8 cellular contexts compared by ENCODE assay signal in genomic region chr17:43994272-43995149, GRCh38. TPM values are rescaled to one million over a fixed set of nuclear protein-coding genes. Genes with fewer than 3 reads are reported as not detected.
DNase-seq lines count a peak whose midpoint lies in the region; ATAC-seq and TF ChIP-seq lines count a peak whose summit lies in the region.

No MANE protein-coding gene starts in this region.

- no peak for ATAC-seq in GM21423 (IDR thresholded peaks at IDR 0.05; ENCODE audit: unreplicated experiment)

- H3K36me3 Mint-ChIP-seq in type B pancreatic cell, result no peaks in the 10 kb centered on the region

- H3K4me3 ChIP-seq in BLaER1 (peak overlapping the region; percentile 44; the same call in 1 of the 2 replicates), H7 (ENCODE audit: insufficient read depth, low read depth, low read length) (peak overlapping the region; percentile 55)

- TF ChIP-seq CTCF in type B pancreatic cell (conservative IDR thresholded peaks at IDR 0.05), result peak; percentile 92

- H3K9me3 ChIP-seq in BLaER1, result no peaks in the 10 kb centered on the region

- H3K4me2 ChIP-seq in BLaER1, result peak overlapping the region; percentile 60

- peaks cover 23% of the 10 kb centered on the region for H3K27me3 ChIP-seq in BLaER1
- peaks cover 7% of the 10 kb centered on the region for H3K27me3 ChIP-seq in H7 (ENCODE audit: control insufficient read depth, insufficient read depth, low read length)

- H3K4me1 Mint-ChIP-seq in type B pancreatic cell (ENCODE audit: unreplicated experiment), result no peaks in the 10 kb centered on the region

- H3K9me3 Mint-ChIP-seq in type B pancreatic cell, result no peaks in the 10 kb centered on the region

- no peaks in the 10 kb centered on the region for H3K4me1 ChIP-seq in BLaER1

- H3K27ac ChIP-seq in BLaER1, result no peak overlapping the region

- peaks cover 25% of the 10 kb centered on the region for H3K27me3 Mint-ChIP-seq in type B pancreatic cell

- no peak overlapping the region for H3K27ac Mint-ChIP-seq in type B pancreatic cell

- peak overlapping the region; percentile 47 for H3K4me3 Mint-ChIP-seq in type B pancreatic cell

- H3K9ac ChIP-seq in BLaER1, result peak overlapping the region; percentile 25; the same call in 1 of the 2 replicates

- no peaks in the 10 kb centered on the region for H4K20me1 ChIP-seq in BLaER1

- no peaks in the 10 kb centered on the region for H3K36me3 ChIP-seq in BLaER1
- no peaks in the 10 kb centered on the region for H3K36me3 ChIP-seq in H7 (replicated peaks; ENCODE audit: control insufficient read depth, insufficient read depth, low read length)

- peak; percentile 91 for DNase-seq in H7
- peak; percentile 71 for DNase-seq in RPMI8226
- DNase-seq in activated naive CD4-positive, alpha-beta T cell (lab: John Stamatoyannopoulos, UW), result peak; percentile 25 to 54 (median 39)
- peak; percentile 64 for DNase-seq in germinal center (ENCODE audit: low spot score)
- DNase-seq in occipital lobe (lab: John Stamatoyannopoulos, UW), result peak; percentile 12
- peak; percentile 84 for DNase-seq in type B pancreatic cell (ENCODE audit: extremely low spot score, unreplicated experiment)

RNA-seq across cellular contexts. Expression of gene NAGS, which starts 9.9 kb away (rescaled TPM):
- 5.1 and 5.9 TPM in 2 replicates for total RNA-seq in H7 (2014; rRNA removed; shearing (Covaris generic))
- 0.78 TPM for total RNA-seq in occipital lobe
- 1.9 and 2.1 TPM in 2 replicates for total RNA-seq in type B pancreatic cell (ENCODE audit: low replicate concordance)

RNA-seq across cellular contexts. Expression of gene TMEM101, which starts 20.3 kb away (rescaled TPM):
- 31.7 and 48.5 TPM in 2 replicates for total RNA-seq in H7 (2014; rRNA removed; shearing (Covaris generic))
- 36.3 TPM for total RNA-seq in occipital lobe
- 33.8 and 34.4 TPM in 2 replicates for total RNA-seq in type B pancreatic cell (ENCODE audit: low replicate concordance)

RNA-seq across cellular contexts. Expression of gene PYY, which starts 40.8 kb away (rescaled TPM):
- total RNA-seq in H7 (2014; rRNA removed; shearing (Covaris generic)), result 0.67 and 1.8 TPM in 2 replicates
- total RNA-seq in occipital lobe, result not detected
- total RNA-seq in type B pancreatic cell (ENCODE audit: low replicate concordance), result 2.3 and 3.5 TPM in 2 replicates

RNA-seq across cellular contexts. Expression of gene PPY, which starts 52.2 kb away (rescaled TPM):
- not detected in 2 replicates for total RNA-seq in H7 (2014; rRNA removed; shearing (Covaris generic))
- not detected for total RNA-seq in occipital lobe
- 29.8 and 65.9 TPM in 2 replicates for total RNA-seq in type B pancreatic cell (ENCODE audit: low replicate concordance)

Comparison
In these comparisons a context has a peak if more than half of its experiments do, and no peak if none do; other contexts are left out.
1. DNase-seq: peak in every context shown above with its lines; median percentile 91 in H7; 84 in type B pancreatic cell; 71 in RPMI8226; 64 in germinal center; 39 in activated naive CD4-positive, alpha-beta T cell; 12 in occipital lobe.